In the genomic region with DNA sequence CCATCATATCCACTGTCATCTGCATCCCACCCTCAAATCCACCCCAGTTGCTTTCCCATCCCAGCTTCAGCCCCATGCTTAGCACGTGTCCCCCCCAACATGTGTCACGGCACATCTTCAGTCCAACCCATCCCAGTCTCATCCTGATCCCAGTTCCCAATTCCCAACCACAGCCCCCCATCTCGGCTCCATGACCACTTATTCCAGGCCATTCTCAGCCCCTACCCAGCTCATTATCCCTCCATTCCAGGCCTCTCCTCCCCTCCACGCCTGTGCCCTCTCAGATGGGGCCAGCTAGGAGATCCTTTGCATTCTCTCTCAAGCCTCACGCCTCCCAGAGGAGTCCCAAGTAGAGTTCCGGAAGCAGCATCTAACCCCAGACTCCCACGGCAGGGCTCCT, we compare ENCODE assay signal across 9 cellular contexts. TPM values are rescaled to one million over a fixed set of nuclear protein-coding genes. Genes with fewer than 3 reads are reported as not detected.
DNase-seq lines count a peak whose midpoint lies in the region; ATAC-seq, FAIRE-seq and TF ChIP-seq lines count a peak whose summit lies in the region.
"Had no signal": no experiment of that assay in that cellular context is flagged by ENCODE, and none has a peak within 500 bp of the region (broad histone marks: within the 10 kb centered on the region; RNA-seq: fewer than 3 reads in every experiment).

No MANE protein-coding gene starts in this region.

- H3K4me2 ChIP-seq in DOHH2 (ENCODE audit: low read length): peak overlapping the region; percentile 46; the same call in 1 of the 2 replicates
- peak overlapping the region; percentile 13; the same call in 1 of the 2 replicates for H3K4me2 ChIP-seq in OCI-LY1 (ENCODE audit: low read length)

- H3K36me3 ChIP-seq in DOHH2 (ENCODE audit: control insufficient read depth, low read length) (peaks cover 17% of the 10 kb centered on the region), OCI-LY1 (ENCODE audit: insufficient read depth, low read length) (peaks cover 15% of the 10 kb centered on the region; the same call in 1 of the 2 replicates), esophagus (ENCODE audit: control insufficient read depth in 2 of 2, insufficient read depth in 2 of 2, low read length in 1 of 2) (no peaks in the 10 kb centered on the region), rectal smooth muscle tissue (ENCODE audit: control insufficient read depth, insufficient read depth, low read length) (no peaks in the 10 kb centered on the region), psoas muscle (ENCODE audit: insufficient read depth in 1 of 2, low read depth in 1 of 2) (no peaks in the 10 kb centered on the region)
- H3K36me3 ChIP-seq: Peyer's patch had no signal

- intact Hi-C loops in psoas muscle (cut with DNase I): no loop called here

- DNase-seq in inferior parietal cortex (ENCODE audit: extremely low spot score) (no peak), H54 (ENCODE audit: insufficient read length, low spot score) (no peak), psoas muscle (no peak)
- DNase-seq: Peyer's patch had no signal

- peaks cover 35% of the 10 kb centered on the region for H3K79me2 ChIP-seq in DOHH2 (ENCODE audit: control insufficient read depth, low read length)
- H3K79me2 ChIP-seq in OCI-LY1 (ENCODE audit: insufficient read depth, low read length): no peaks in the 10 kb centered on the region

- ATAC-seq in HG03095 (IDR thresholded peaks at IDR 0.05; ENCODE audit: unreplicated experiment) (no peak), psoas muscle (no peak)

- H3K9ac ChIP-seq in OCI-LY1 (ENCODE audit: low read length): peak overlapping the region; percentile 17; the same call in 1 of the 2 replicates
- no peak overlapping the region for H3K9ac ChIP-seq in rectal smooth muscle tissue (ENCODE audit: low read length)

- H3F3A ChIP-seq in DOHH2 (ENCODE audit: control insufficient read depth, insufficient read depth) (0 out of 2 replicates have a peak, but pooled peaks cover 6% of the 10 kb centered on the region), OCI-LY1 (ENCODE audit: insufficient read depth, low read length) (no peaks in the 10 kb centered on the region)

- H3K4me1 ChIP-seq in DOHH2 (ENCODE audit: control insufficient read depth, low read length): peaks cover 57% of the 10 kb centered on the region
- peaks cover 40% of the 10 kb centered on the region for H3K4me1 ChIP-seq in OCI-LY1 (ENCODE audit: insufficient read depth, low read length, severe bottlenecking)
- H3K4me1 ChIP-seq in esophagus (ENCODE audit: control insufficient read depth in 2 of 2, insufficient read depth in 2 of 2, low read length in 1 of 2): peaks cover 11 to 26% of the 10 kb centered on the region in 2 donors
- peaks cover 32% of the 10 kb centered on the region for H3K4me1 ChIP-seq in rectal smooth muscle tissue (ENCODE audit: control insufficient read depth, insufficient read depth, low read length)
- H3K4me1 ChIP-seq in psoas muscle: peaks cover 16% of the 10 kb centered on the region

- H3K9me3 ChIP-seq in DOHH2 (ENCODE audit: control insufficient read depth, insufficient read depth, low read length) (no peaks in the 10 kb centered on the region), OCI-LY1 (ENCODE audit: low read length) (no peaks in the 10 kb centered on the region), esophagus (ENCODE audit: control insufficient read depth in 2 of 2, insufficient read depth in 1 of 2, low read depth in 1 of 2, low read length in 1 of 2) (no peaks in the 10 kb centered on the region), psoas muscle (no peaks in the 10 kb centered on the region)
- H3K9me3 ChIP-seq: Peyer's patch had no signal

- H3K27ac ChIP-seq in DOHH2 (ENCODE audit: low read depth, low read length) (no peak overlapping the region), OCI-LY1 (ENCODE audit: low read depth, low read length, poor library complexity, severe bottlenecking) (peak overlapping the region; percentile 20), esophagus (ENCODE audit: low read depth in 2 of 2, low read length in 1 of 2) (peak overlapping the region; percentile 11 to 28), rectal smooth muscle tissue (ENCODE audit: low read depth, low read length) (peak overlapping the region; percentile 34), psoas muscle (no peak overlapping the region)

- WGBS in esophagus, 2 donors: 58 to 59% methylated on average over 7 of the region's 7 CpGs
- WGBS in psoas muscle, 3 donors: 57 to 61% (median 59%) methylated on average over 7 of the region's 7 CpGs

- no peak for TF ChIP-seq POLR2A in H54 (IDR thresholded peaks at IDR 0.05; ENCODE audit: low read depth, low read length)

- H3K27me3 ChIP-seq in DOHH2 (ENCODE audit: control insufficient read depth, low read length) (no peaks in the 10 kb centered on the region), OCI-LY1 (ENCODE audit: insufficient read depth, low read length) (no peaks in the 10 kb centered on the region), esophagus (ENCODE audit: control insufficient read depth in 1 of 2, insufficient read depth in 2 of 2, low read length in 2 of 2) (no peaks in the 10 kb centered on the region), rectal smooth muscle tissue (ENCODE audit: control insufficient read depth, insufficient read depth, low read length) (no peaks in the 10 kb centered on the region), psoas muscle (ENCODE audit: insufficient read depth in 3 of 3, low read length in 2 of 3) (no peaks in the 10 kb centered on the region)
- H3K27me3 ChIP-seq: Peyer's patch had no signal

- H4K20me1 ChIP-seq in DOHH2 (ENCODE audit: control insufficient read depth, insufficient read depth, low read depth, low read length) (peaks cover 13% of the 10 kb centered on the region; the same call in 1 of the 2 replicates), OCI-LY1 (ENCODE audit: insufficient read depth, low read length) (no peaks in the 10 kb centered on the region)

- TF ChIP-seq CTCF in DOHH2 (IDR thresholded peaks at IDR 0.05; ENCODE audit: low read depth, low read length, poor library complexity, severe bottlenecking) (no peak), OCI-LY1 (IDR thresholded peaks at IDR 0.05; ENCODE audit: low read length) (no peak), psoas muscle (IDR thresholded peaks at IDR 0.05) (no peak)

- no peak for FAIRE-seq in H54 (lab: Jason Lieb, UNC)

- H2AFZ ChIP-seq in OCI-LY1 (ENCODE audit: low read length): no peak overlapping the region

- H3K9me2 ChIP-seq in DOHH2 (replicated peaks; ENCODE audit: control insufficient read depth, low read length) (no peaks in the 10 kb centered on the region), OCI-LY1 (ENCODE audit: low read depth, low read length) (no peaks in the 10 kb centered on the region)

- H3K4me3 ChIP-seq in DOHH2 (ENCODE audit: low read length): peak overlapping the region; percentile 37; the same call in 1 of the 2 replicates
- peak overlapping the region; percentile 17 for H3K4me3 ChIP-seq in OCI-LY1 (ENCODE audit: low read depth, low read length, poor library complexity, severe bottlenecking)
- H3K4me3 ChIP-seq in esophagus (ENCODE audit: low read depth in 1 of 2, low read length in 2 of 2): no peak overlapping the region
- no peak overlapping the region for H3K4me3 ChIP-seq in rectal smooth muscle tissue (ENCODE audit: low read length)
- no peak overlapping the region for H3K4me3 ChIP-seq in psoas muscle

RNA-seq across cellular contexts. Expression of a gene that starts 0.7 kb away (rescaled TPM):
- polyA plus RNA-seq in esophagus (10 to 100 TPM; 18.2 to 24.7 TPM), psoas muscle (10 to 100 TPM in 2 of 3 donors, 1 to 10 TPM in 1; 8.1 to 20.8 (median 20.1) TPM)
- total RNA-seq in psoas muscle: 10 to 100 TPM; 17.7 to 28.4 (median 24.3) TPM

RNA-seq across cellular contexts. Expression of a gene that starts 23.3 kb away (rescaled TPM):
- polyA plus RNA-seq in esophagus (100 to 1,000 TPM in 1 of 2 donors, 10 to 100 TPM in 1; 65.4 to 102 TPM), psoas muscle (100 to 1,000 TPM; 174 to 254 (median 221) TPM)
- total RNA-seq in psoas muscle: 100 to 1,000 TPM; 134 to 221 (median 161) TPM

RNA-seq across cellular contexts. Expression of a gene that starts 27.5 kb away (rescaled TPM):
- polyA plus RNA-seq in esophagus (1 to 10 TPM; 2.0 to 4.9 TPM), psoas muscle (1 to 10 TPM in 1 of 3 donors, under 1 TPM in 2; 0.39 to 3.8 (median 0.48) TPM)
- total RNA-seq in psoas muscle: 1 to 10 TPM in 3 of 4 donors, under 1 TPM in 1; 0.88 to 2.6 (median 1.8) TPM

RNA-seq across cellular contexts. Expression of a gene that starts 35.5 kb away (rescaled TPM):
- polyA plus RNA-seq in esophagus (1 to 10 TPM; 2.4 to 5.1 TPM), psoas muscle (1 to 10 TPM in 2 of 3 donors, under 1 TPM in 1; 0.44 to 5.0 (median 3.8) TPM)
- total RNA-seq in psoas muscle: 1 to 10 TPM; 2.4 to 5.4 (median 3.1) TPM

RNA-seq across cellular contexts. Expression of a gene that starts 42.7 kb away (rescaled TPM):
- 10 to 100 TPM; 57.0 to 73.8 TPM for polyA plus RNA-seq in esophagus
- total RNA-seq in psoas muscle: 10 to 100 TPM; 37.2 to 41.0 (median 40.2) TPM
- 10 to 100 TPM; 45.6 to 71.6 (median 57.3) TPM for polyA plus RNA-seq in psoas muscle

Comparison
In these comparisons a context has a peak if more than half of its experiments do, and no peak if none do; other contexts are left out.
1. H3K27ac ChIP-seq: peak in OCI-LY1 (single experiment), esophagus (2 of 2) and rectal smooth muscle tissue (single experiment); none in DOHH2 (single experiment) and psoas muscle (single experiment).
2. H3K4me3 ChIP-seq: peak in DOHH2 (single experiment) and OCI-LY1 (single experiment); none in esophagus (0 of 2), rectal smooth muscle tissue (single experiment) and psoas muscle (single experiment).